In the genomic region with DNA sequence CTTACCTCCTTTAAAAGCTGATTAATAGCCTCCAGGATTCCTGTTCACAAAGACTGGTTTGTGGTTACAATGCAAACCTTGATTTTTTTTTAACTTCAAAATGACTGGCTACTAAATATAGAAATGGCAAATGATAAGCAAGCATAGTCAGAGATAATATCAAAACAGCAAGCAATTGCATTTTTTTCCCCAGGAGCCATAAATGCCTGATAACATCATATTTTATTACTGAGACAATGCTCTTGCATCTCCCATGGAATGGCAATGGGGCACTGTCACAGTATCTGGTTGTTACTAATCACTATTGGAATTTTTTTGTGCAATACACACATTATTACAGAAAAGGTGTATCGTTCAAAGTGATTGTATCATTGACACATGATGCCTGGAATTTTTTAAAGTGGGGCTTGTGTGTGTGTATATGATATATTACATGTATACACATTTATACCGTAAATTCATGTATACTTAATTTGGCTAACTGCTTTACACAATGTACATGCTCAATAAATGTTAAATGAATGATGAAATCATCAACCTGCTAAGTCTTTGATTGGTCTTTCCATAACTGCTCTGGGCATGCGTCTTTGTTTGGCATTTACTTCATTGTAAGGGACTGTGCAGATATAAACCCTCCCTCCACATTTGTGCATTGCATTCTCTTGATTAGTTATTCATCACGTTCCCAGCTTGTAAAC, we compare ENCODE assay signal across 2 cellular contexts.
TF ChIP-seq lines count a peak whose summit lies in the region.

No MANE protein-coding gene starts in this region.

TF ChIP-seq in HEK293, 187 proteins besides CTCF, POLR2A, EP300 and RAD21 (continued from another document):
- no peak for TF ChIP-seq ZNF514 (tag by site-specific recombination; IDR thresholded peaks at IDR 0.05)
- TF ChIP-seq SETDB1 (IDR thresholded peaks at IDR 0.05; ENCODE audit: insufficient read length, low read length), result peak; percentile 26
- no peak for TF ChIP-seq ZNF23 (tag by site-specific recombination; IDR thresholded peaks at IDR 0.05; ENCODE audit: borderline replicate concordance)
- TF ChIP-seq, protein P1, sequence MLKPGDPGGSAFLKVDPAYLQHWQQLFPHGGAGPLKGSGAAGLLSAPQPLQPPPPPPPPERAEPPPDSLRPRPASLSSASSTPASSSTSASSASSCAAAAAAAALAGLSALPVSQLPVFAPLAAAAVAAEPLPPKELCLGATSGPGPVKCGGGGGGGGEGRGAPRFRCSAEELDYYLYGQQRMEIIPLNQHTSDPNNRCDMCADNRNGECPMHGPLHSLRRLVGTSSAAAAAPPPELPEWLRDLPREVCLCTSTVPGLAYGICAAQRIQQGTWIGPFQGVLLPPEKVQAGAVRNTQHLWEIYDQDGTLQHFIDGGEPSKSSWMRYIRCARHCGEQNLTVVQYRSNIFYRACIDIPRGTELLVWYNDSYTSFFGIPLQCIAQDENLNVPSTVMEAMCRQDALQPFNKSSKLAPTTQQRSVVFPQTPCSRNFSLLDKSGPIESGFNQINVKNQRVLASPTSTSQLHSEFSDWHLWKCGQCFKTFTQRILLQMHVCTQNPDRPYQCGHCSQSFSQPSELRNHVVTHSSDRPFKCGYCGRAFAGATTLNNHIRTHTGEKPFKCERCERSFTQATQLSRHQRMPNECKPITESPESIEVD (tag by site-specific recombination; IDR thresholded peaks at IDR 0.05), result peak; percentile 22; the same call in 1 of the 2 replicates
- TF ChIP-seq ZNF610 (tag by site-specific recombination; IDR thresholded peaks at IDR 0.05; ENCODE audit: borderline replicate concordance), result no peak
- TF ChIP-seq TRIM28 (IDR thresholded peaks at IDR 0.05; ENCODE audit: borderline replicate concordance, low read length), result 0 out of 2 replicates have a peak, but pooled peaks have one; percentile 21
- TF ChIP-seq ZNF664 (tag by site-specific recombination; IDR thresholded peaks at IDR 0.05), result peak; percentile 97
- no peak for TF ChIP-seq ZNF837 (tag by site-specific recombination; IDR thresholded peaks at IDR 0.05)
- no peak for TF ChIP-seq SP7 (tag by site-specific recombination; IDR thresholded peaks at IDR 0.05)
- TF ChIP-seq, protein P2, sequence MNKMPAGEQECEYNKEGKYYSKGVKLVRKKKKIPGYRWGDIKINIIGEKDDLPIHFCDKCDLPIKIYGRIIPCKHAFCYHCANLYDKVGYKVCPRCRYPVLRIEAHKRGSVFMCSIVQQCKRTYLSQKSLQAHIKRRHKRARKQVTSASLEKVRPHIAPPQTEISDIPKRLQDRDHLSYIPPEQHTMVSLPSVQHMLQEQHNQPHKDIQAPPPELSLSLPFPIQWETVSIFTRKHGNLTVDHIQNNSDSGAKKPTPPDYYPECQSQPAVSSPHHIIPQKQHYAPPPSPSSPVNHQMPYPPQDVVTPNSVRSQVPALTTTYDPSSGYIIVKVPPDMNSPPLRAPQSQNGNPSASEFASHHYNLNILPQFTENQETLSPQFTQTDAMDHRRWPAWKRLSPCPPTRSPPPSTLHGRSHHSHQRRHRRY (tag by site-specific recombination; IDR thresholded peaks at IDR 0.05), result no peak
- no peak for TF ChIP-seq ZNF560 (tag by site-specific recombination; IDR thresholded peaks at IDR 0.05; ENCODE audit: borderline replicate concordance)

TF ChIP-seq in SK-N-SH, 30 proteins besides CTCF, POLR2A, EP300 and RAD21:
- TF ChIP-seq, protein P3, sequence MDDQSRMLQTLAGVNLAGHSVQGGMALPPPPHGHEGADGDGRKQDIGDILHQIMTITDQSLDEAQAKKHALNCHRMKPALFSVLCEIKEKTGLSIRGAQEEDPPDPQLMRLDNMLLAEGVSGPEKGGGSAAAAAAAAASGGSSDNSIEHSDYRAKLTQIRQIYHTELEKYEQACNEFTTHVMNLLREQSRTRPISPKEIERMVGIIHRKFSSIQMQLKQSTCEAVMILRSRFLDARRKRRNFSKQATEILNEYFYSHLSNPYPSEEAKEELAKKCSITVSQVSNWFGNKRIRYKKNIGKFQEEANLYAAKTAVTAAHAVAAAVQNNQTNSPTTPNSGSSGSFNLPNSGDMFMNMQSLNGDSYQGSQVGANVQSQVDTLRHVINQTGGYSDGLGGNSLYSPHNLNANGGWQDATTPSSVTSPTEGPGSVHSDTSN (IDR thresholded peaks at IDR 0.05), result peak; percentile 59
- no peak for TF ChIP-seq GABPA (IDR thresholded peaks at IDR 0.05; ENCODE audit: low read depth)
- TF ChIP-seq, protein P4, sequence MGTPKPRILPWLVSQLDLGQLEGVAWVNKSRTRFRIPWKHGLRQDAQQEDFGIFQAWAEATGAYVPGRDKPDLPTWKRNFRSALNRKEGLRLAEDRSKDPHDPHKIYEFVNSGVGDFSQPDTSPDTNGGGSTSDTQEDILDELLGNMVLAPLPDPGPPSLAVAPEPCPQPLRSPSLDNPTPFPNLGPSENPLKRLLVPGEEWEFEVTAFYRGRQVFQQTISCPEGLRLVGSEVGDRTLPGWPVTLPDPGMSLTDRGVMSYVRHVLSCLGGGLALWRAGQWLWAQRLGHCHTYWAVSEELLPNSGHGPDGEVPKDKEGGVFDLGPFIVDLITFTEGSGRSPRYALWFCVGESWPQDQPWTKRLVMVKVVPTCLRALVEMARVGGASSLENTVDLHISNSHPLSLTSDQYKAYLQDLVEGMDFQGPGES (IDR thresholded peaks at IDR 0.05; ENCODE audit: low read depth, low read length), result no peak
- TF ChIP-seq TEAD4 (IDR thresholded peaks at IDR 0.05; ENCODE audit: borderline replicate concordance, insufficient read depth), result peak; percentile 64; the same call in 1 of the 2 replicates
- TF ChIP-seq FOSL2 (IDR thresholded peaks at IDR 0.05; ENCODE audit: borderline replicate concordance, low read depth), result peak; percentile 26; the same call in 1 of the 2 replicates
- peak; percentile 32 for TF ChIP-seq CHD2 (IDR thresholded peaks at IDR 0.05; ENCODE audit: low read length, partially characterized antibody)
- peak; percentile 69 for TF ChIP-seq TCF12 (IDR thresholded peaks at IDR 0.05)
- no peak for TF ChIP-seq EZH2phosphoT487 (IDR thresholded peaks at IDR 0.05; ENCODE audit: borderline replicate concordance, low read depth)
- TF ChIP-seq NRF1 (IDR thresholded peaks at IDR 0.05; ENCODE audit: low read depth, low read length), result no peak
- peak; percentile 95 for TF ChIP-seq RCOR1 (IDR thresholded peaks at IDR 0.05; ENCODE audit: low read length)
- TF ChIP-seq, protein P5, sequence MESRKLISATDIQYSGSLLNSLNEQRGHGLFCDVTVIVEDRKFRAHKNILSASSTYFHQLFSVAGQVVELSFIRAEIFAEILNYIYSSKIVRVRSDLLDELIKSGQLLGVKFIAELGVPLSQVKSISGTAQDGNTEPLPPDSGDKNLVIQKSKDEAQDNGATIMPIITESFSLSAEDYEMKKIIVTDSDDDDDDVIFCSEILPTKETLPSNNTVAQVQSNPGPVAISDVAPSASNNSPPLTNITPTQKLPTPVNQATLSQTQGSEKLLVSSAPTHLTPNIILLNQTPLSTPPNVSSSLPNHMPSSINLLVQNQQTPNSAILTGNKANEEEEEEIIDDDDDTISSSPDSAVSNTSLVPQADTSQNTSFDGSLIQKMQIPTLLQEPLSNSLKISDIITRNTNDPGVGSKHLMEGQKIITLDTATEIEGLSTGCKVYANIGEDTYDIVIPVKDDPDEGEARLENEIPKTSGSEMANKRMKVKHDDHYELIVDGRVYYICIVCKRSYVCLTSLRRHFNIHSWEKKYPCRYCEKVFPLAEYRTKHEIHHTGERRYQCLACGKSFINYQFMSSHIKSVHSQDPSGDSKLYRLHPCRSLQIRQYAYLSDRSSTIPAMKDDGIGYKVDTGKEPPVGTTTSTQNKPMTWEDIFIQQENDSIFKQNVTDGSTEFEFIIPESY (IDR thresholded peaks at IDR 0.05; ENCODE audit: borderline replicate concordance, low read depth), result no peak
- peak; percentile 67 for TF ChIP-seq GATA2 (CRISPR knock-in tag; IDR thresholded peaks at IDR 0.05)
- TF ChIP-seq JUND (IDR thresholded peaks at IDR 0.05), result peak; percentile 65
- TF ChIP-seq, protein P6, sequence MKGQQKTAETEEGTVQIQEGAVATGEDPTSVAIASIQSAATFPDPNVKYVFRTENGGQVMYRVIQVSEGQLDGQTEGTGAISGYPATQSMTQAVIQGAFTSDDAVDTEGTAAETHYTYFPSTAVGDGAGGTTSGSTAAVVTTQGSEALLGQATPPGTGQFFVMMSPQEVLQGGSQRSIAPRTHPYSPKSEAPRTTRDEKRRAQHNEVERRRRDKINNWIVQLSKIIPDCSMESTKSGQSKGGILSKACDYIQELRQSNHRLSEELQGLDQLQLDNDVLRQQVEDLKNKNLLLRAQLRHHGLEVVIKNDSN (IDR thresholded peaks at IDR 0.05; ENCODE audit: borderline replicate concordance, low read depth), result no peak
- TF ChIP-seq MEF2A (IDR thresholded peaks at IDR 0.05; ENCODE audit: borderline replicate concordance, low read depth), result peak; percentile 93
TF ChIP-seq in SK-N-SH: peak in this region for 9.
